ENCODE assay signal across 10 cellular contexts in genomic region chr4:184444953-184445309, GRCh38. TPM values are rescaled to one million over a fixed set of nuclear protein-coding genes. Genes with fewer than 3 reads are reported as not detected.
DNase-seq lines count a peak whose midpoint lies in the region; ATAC-seq and TF ChIP-seq lines count a peak whose summit lies in the region.
"Had no signal": no experiment of that assay in that cellular context is flagged by ENCODE, and none has a peak within 500 bp of the region (broad histone marks: within the 10 kb centered on the region; RNA-seq: fewer than 3 reads in every experiment).

No MANE protein-coding gene starts in this region.

- H3K9me3 Mint-ChIP-seq in natural killer cell treated with Interleukin-12 subunit alpha and Interleukin-12 subunit beta and Interleukin-15 and Interleukin-18, amount 100 ng/mL, for 72 hours: no peaks in the 10 kb centered on the region

- peaks cover 86 to 91% of the 10 kb centered on the region in 2 donors for H3K4me1 Mint-ChIP-seq in natural killer cell treated with Interleukin-12 subunit alpha and Interleukin-12 subunit beta and Interleukin-15 and Interleukin-18, amount 100 ng/mL, for 72 hours (ENCODE audit: low read depth in 2 of 2)

- H3K4me3 ChIP-seq in Peyer's patch: no peak overlapping the region
- H3K4me3 ChIP-seq: lung had no signal

- peak overlapping the region; percentile 74 to 88 for H3K27ac Mint-ChIP-seq in natural killer cell treated with Interleukin-12 subunit alpha and Interleukin-12 subunit beta and Interleukin-15 and Interleukin-18, amount 100 ng/mL, for 72 hours

- no peaks in the 10 kb centered on the region for H3K27me3 Mint-ChIP-seq in natural killer cell treated with Interleukin-12 subunit alpha and Interleukin-12 subunit beta and Interleukin-15 and Interleukin-18, amount 100 ng/mL, for 72 hours

- peak; percentile 78 for ATAC-seq in GM19463 (IDR thresholded peaks at IDR 0.05; ENCODE audit: unreplicated experiment)
- ATAC-seq in natural killer cell treated with Interleukin-12 subunit alpha and Interleukin-12 subunit beta and Interleukin-15 and Interleukin-18, amount 100 ng/mL, for 72 hours: peak; percentile 73
- ATAC-seq in GM21723 (IDR thresholded peaks at IDR 0.05; ENCODE audit: unreplicated experiment): no peak

- no peak for TF ChIP-seq POLR2A in Peyer's patch (IDR thresholded peaks at IDR 0.05)

- peak overlapping the region; percentile 33 for H3K4me3 Mint-ChIP-seq in natural killer cell treated with Interleukin-12 subunit alpha and Interleukin-12 subunit beta and Interleukin-15 and Interleukin-18, amount 100 ng/mL, for 72 hours

- POLR2A ChIA-PET in GM10248 (lab: Yijun Ruan, JAX): no interaction called here

- no peak overlapping the region for H3K27ac ChIP-seq in Peyer's patch

- CTCF ChIA-PET in GM10248 (lab: Yijun Ruan, JAX): interaction anchor here (1.0 kb wide), 1 partner anchor 28 kb away, joined by 3 read pairs; no protein-coding TSS in a partner anchor

- H3K4me1 ChIP-seq in Peyer's patch: peaks cover 0 to 52% (median 13%) of the 10 kb centered on the region in 4 donors

- no peaks in the 10 kb centered on the region for H3K9me3 ChIP-seq in Peyer's patch

- peak; percentile 72 for DNase-seq in GM10248 (ENCODE audit: extremely low spot score)
- DNase-seq in Peyer's patch: peak in 2 of 3 donors; percentile 55 to 66
- DNase-seq in natural killer cell treated with Interleukin-12 subunit alpha and Interleukin-12 subunit beta and Interleukin-15 and Interleukin-18, amount 100 ng/mL, for 72 hours (ENCODE audit: low spot score): peak; percentile 65
- DNase-seq in NCI-H1694 treated with DMSO at 0.1 percent for 48 hours (lab: John Stamatoyannopoulos, UW): no peak
- no peak for DNase-seq in COLO829 (ENCODE audit: low spot score)
- DNase-seq in SW480 (ENCODE audit: low spot score): no peak
- DNase-seq: NCI-H748 treated with DMSO at 0.1 percent for 48 hours had no signal

- H3K36me3 ChIP-seq in Peyer's patch: no peaks in the 10 kb centered on the region

- H3K27me3 ChIP-seq in Peyer's patch: no peaks in the 10 kb centered on the region

- peaks cover 7% of the 10 kb centered on the region for H3K36me3 Mint-ChIP-seq in natural killer cell treated with Interleukin-12 subunit alpha and Interleukin-12 subunit beta and Interleukin-15 and Interleukin-18, amount 100 ng/mL, for 72 hours

- no peak for TF ChIP-seq CTCF in GM10248 (IDR thresholded peaks at IDR 0.05; ENCODE audit: control extremely low read depth, extremely low read depth, low read depth, missing control alignments)
- TF ChIP-seq CTCF in Peyer's patch (IDR thresholded peaks at IDR 0.05): no peak

RNA-seq across cellular contexts. Expression of gene IRF2, which starts 29.4 kb away (rescaled TPM):
- 10 to 100 TPM; 28.0 to 42.8 (median 39.2) TPM for total RNA-seq in Peyer's patch
- 10 to 100 TPM; 55.2 to 67.8 TPM for total RNA-seq in natural killer cell treated with Interleukin-12 subunit alpha and Interleukin-12 subunit beta and Interleukin-15 and Interleukin-18, amount 100 ng/mL, for 72 hours

Comparison
In these comparisons a context has a peak if more than half of its experiments do, and no peak if none do; other contexts are left out.
1. DNase-seq: peak in GM10248 (single experiment), Peyer's patch (2 of 3) and natural killer cell treated with Interleukin-12 subunit alpha and Interleukin-12 subunit beta and Interleukin-15 and Interleukin-18, amount 100 ng/mL, for 72 hours (single experiment); none in NCI-H1694 treated with DMSO at 0.1 percent for 48 hours (single experiment), COLO829 (single experiment) and SW480 (single experiment).